8 cellular contexts compared by ENCODE assay signal in genomic region chr20:47493954-47494293, GRCh38. TPM values are rescaled to one million over a fixed set of nuclear protein-coding genes. Genes with fewer than 3 reads are reported as not detected.
DNase-seq lines count a peak whose midpoint lies in the region; ATAC-seq lines count a peak whose summit lies in the region.

No MANE protein-coding gene starts in this region.

- H3K9me3 ChIP-seq in adipocyte (ENCODE audit: control insufficient read depth, low read length): no peaks in the 10 kb centered on the region

- H3K4me1 ChIP-seq in ACC112 (ENCODE audit: control insufficient read depth, insufficient read depth, low read length, unreplicated experiment) (peaks cover 18% of the 10 kb centered on the region), adipocyte (ENCODE audit: control insufficient read depth, insufficient read depth, low read length) (peaks cover 16% of the 10 kb centered on the region)

- peak overlapping the region; percentile 70 for H2AFZ ChIP-seq in ACC112 (ENCODE audit: low read length, unreplicated experiment)

- no peaks in the 10 kb centered on the region for H3K27me3 ChIP-seq in ACC112 (ENCODE audit: insufficient read depth, low read length)
- no peaks in the 10 kb centered on the region for H3K27me3 ChIP-seq in adipocyte (replicated peaks; ENCODE audit: control insufficient read depth, insufficient read depth, low read length)

- H3K4me3 ChIP-seq in ACC112 (ENCODE audit: low read depth, low read length): no peak overlapping the region
- peak overlapping the region; percentile 49 for H3K4me3 ChIP-seq in adipocyte (ENCODE audit: low read length)

- H3K79me2 ChIP-seq in ACC112 (ENCODE audit: control insufficient read depth, insufficient read depth, low read length, unreplicated experiment): no peaks in the 10 kb centered on the region

- peak; percentile 92 for DNase-seq in HT-29 (ENCODE audit: low spot score)
- no peak for DNase-seq in adipocyte (ENCODE audit: low read depth)
- peak; percentile 36 for DNase-seq in mucosa of gallbladder (ENCODE audit: low spot score)
- no peak for DNase-seq in NCI-H1436 (lab: John Stamatoyannopoulos, UW)
- no peak for DNase-seq in germinal center (ENCODE audit: low spot score)
- DNase-seq in iPS-NIHi7 (ENCODE audit: extremely low spot score): no peak

- H3K9ac ChIP-seq in adipocyte (ENCODE audit: low read length): peak overlapping the region; percentile 49

- H3K27ac ChIP-seq in ACC112 (ENCODE audit: low read depth, low read length): no peak overlapping the region

- H3K36me3 ChIP-seq in ACC112 (ENCODE audit: insufficient read depth, low read length): no peaks in the 10 kb centered on the region
- no peaks in the 10 kb centered on the region for H3K36me3 ChIP-seq in adipocyte (ENCODE audit: control insufficient read depth, insufficient read depth, low read length, severe bottlenecking)

- no peak for ATAC-seq in HG03378 (IDR thresholded peaks at IDR 0.05; ENCODE audit: unreplicated experiment)

RNA-seq across cellular contexts. Expression of gene NCOA3, which starts 7.8 kb away (rescaled TPM):
- total RNA-seq in HT-29 (2014; rRNA removed; shearing (Covaris generic)): 14.9 and 16.3 TPM in 2 replicates
- total RNA-seq in mucosa of gallbladder: 30.9 TPM

Comparison
In these comparisons a context has a peak if more than half of its experiments do, and no peak if none do; other contexts are left out.
1. DNase-seq: peak in HT-29 (single experiment) and mucosa of gallbladder (single experiment); none in adipocyte (single experiment), NCI-H1436 (single experiment), germinal center (single experiment) and iPS-NIHi7 (single experiment).